ENCODE assay signal across 34 cellular contexts in the genomic region with DNA sequence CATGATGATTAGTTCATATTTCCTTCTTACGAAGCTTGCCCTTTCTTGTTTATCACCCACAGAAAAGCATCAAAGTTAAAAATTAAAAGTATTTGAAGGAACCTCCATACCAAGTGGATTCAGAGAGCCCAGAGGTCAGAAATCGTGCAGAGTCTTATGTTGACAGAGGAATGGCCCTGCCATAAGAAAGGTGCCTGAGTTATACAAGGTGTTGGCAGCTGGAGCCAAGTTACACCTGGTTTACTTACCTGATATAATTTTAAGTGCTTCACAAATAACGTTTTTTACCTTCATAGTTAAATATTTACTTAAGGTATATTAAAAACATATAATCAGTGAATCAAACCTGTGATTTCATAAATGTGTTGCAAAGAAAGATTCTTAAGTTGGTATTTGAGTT.
"Had no signal": no experiment of that assay in that cellular context is flagged by ENCODE, and none has a peak within 500 bp of the region (broad histone marks: within the 10 kb centered on the region; RNA-seq: fewer than 3 reads in every experiment).

No MANE protein-coding gene starts in this region.

- H3K4me3 ChIP-seq: adrenal gland, body of pancreas, breast epithelium, Peyer's patch had no signal

- DNase-seq: activated B cell treated with CpG ODN at 0.5 μM for 24 hours; activated CD4-positive, alpha-beta memory T cell treated with anti-CD3 and anti-CD28 coated beads for 36 hours; activated CD4-positive, alpha-beta T cell treated with anti-CD3 and anti-CD28 coated beads for 4 hours; activated CD4-positive, alpha-beta T cell treated with anti-CD3 and anti-CD28 coated beads, Interleukin-2, amount 50 U/mL, for 1 hour; activated CD4-positive, CD25-positive, alpha-beta regulatory T cell treated with anti-CD3 and anti-CD28 coated beads, Interleukin-2, amount 50 U/mL, for 72 hours; activated CD8-positive, alpha-beta memory T cell treated with anti-CD3 and anti-CD28 coated beads, Interleukin-2, amount 50 U/mL, for 4 hours; activated gamma-delta T cell treated with Interleukin-2 at 50 U/mL for 16 hours; activated naive CD4-positive, alpha-beta T cell treated with anti-CD3 and anti-CD28 coated beads for 36 hours; activated T-cell treated with anti-CD3 and anti-CD28 coated beads for 4 hours; activated T-cell treated with anti-CD3 and anti-CD28 coated beads, Interleukin-2, amount 50 U/mL, for 4 hours; adrenal gland; body of pancreas; NCI-H1105; NCI-H1417 treated with DMSO at 0.1 percent for 48 hours; NCI-H187 treated with DMSO at 0.1 percent for 48 hours; NCI-H2081; NCI-H2171 treated with DMSO at 0.1 percent for 48 hours; NCI-H2227 treated with DMSO at 0.1 percent for 48 hours; NCI-H446; NCI-H510A treated with DMSO at 0.1 percent for 48 hours; NCI-H526 treated with DMSO at 0.1 percent for 48 hours; NCI-H82; NK-92 treated with Interleukin-12 subunit alpha and Interleukin-12 subunit beta, amount 100 ng/mL, for 24 hours; PC-3; Peyer's patch; RPMI8226; SIG-M5; SW 1271; T-helper 1 cell; T-helper 2 cell; T-helper 9 cell had no signal

- FAIRE-seq: astrocyte had no signal

- ATAC-seq: activated naive CD4-positive, alpha-beta T cell treated with anti-CD3 and anti-CD28 coated beads, Interleukin-2, amount 50 U/mL, for 72 hours; activated T-cell treated with anti-CD3 and anti-CD28 coated beads, Interleukin-2, amount 50 U/mL, for 4 hours; body of pancreas; PC-3 had no signal
